Comparison of ENCODE assay signal across 18 cellular contexts in genomic region chrX:52082578-52082977, GRCh38. TPM values are rescaled to one million over a fixed set of nuclear protein-coding genes. Genes with fewer than 3 reads are reported as not detected.
DNase-seq lines count a peak whose midpoint lies in the region; ATAC-seq and TF ChIP-seq lines count a peak whose summit lies in the region.
"Had no signal": no experiment of that assay in that cellular context is flagged by ENCODE, and none has a peak within 500 bp of the region (broad histone marks: within the 10 kb centered on the region; RNA-seq: fewer than 3 reads in every experiment).

No MANE protein-coding gene starts in this region.

- no peak overlapping the region for H3K9ac ChIP-seq in SK-N-SH

- TF ChIP-seq CTCF in HFF-Myc (IDR thresholded peaks at IDR 0.05; ENCODE audit: low read depth, low read length, missing control alignments), result no peak
- TF ChIP-seq CTCF in SK-N-SH (IDR thresholded peaks at IDR 0.05), result no peak
- no peak for TF ChIP-seq CTCF in fibroblast of pulmonary artery (IDR thresholded peaks at IDR 0.05; ENCODE audit: low read length, missing control alignments)

- DNase-seq in A172 (ENCODE audit: low spot score) (peak; percentile 10), HFF-Myc (ENCODE audit: extremely low read depth, low read depth) (peak; percentile 4), SK-N-SH (no peak), fibroblast of pulmonary artery (ENCODE audit: low read depth) (peak; percentile 22), head of caudate nucleus (no peak)
- no peak for DNase-seq in CD4-positive, alpha-beta memory T cell
- DNase-seq in activated CD4-positive, alpha-beta T cell treated with anti-CD3 and anti-CD28 coated beads, Interleukin-2, amount 50 U/mL, for 4 hours, result no peak
- DNase-seq: activated CD4-positive, CD25-positive, alpha-beta regulatory T cell; activated T-cell treated with anti-CD3 and anti-CD28 coated beads, Interleukin-2, amount 50 U/mL, for 72 hours; stimulated activated CD4-positive, alpha-beta T cell treated with anti-CD3 and anti-CD28 coated beads, Interleukin-2, amount 100 ng/mL, for 24 hours had no signal

- H3K36me3 Mint-ChIP-seq in CD4-positive, alpha-beta memory T cell, result no peaks in the 10 kb centered on the region
- H3K36me3 Mint-ChIP-seq: activated naive CD8-positive, alpha-beta T cell had no signal

- intact Hi-C loops in head of caudate nucleus (cut with DNase I), result no loop called here
- intact Hi-C loops in CD4-positive, alpha-beta memory T cell (cut with micrococcal nuclease), result no loop called here

- H4K20me1 ChIP-seq in SK-N-SH (ENCODE audit: insufficient read depth), result no peaks in the 10 kb centered on the region

- H3K4me2 ChIP-seq in SK-N-SH, result no peak overlapping the region

- H3F3A ChIP-seq in SK-N-SH (replicated peaks; ENCODE audit: insufficient read depth), result peaks cover 14% of the 10 kb centered on the region

- H3K4me1 Mint-ChIP-seq in CD4-positive, alpha-beta memory T cell, result peaks cover 0 to 11% (median 2%) of the 10 kb centered on the region in 4 donors

- CTCF ChIA-PET in SK-N-SH (lab: Yijun Ruan, JAX), result no interaction called here
- CTCF ChIA-PET in CD4-positive, alpha-beta memory T cell (lab: Charles Lee; ENCODE audit: partially characterized antibody), result interaction anchor here (0.6 kb wide), 1 partner anchor 416 kb away, joined by 4 read pairs; no protein-coding TSS in a partner anchor

- no peaks in the 10 kb centered on the region for H3K4me1 ChIP-seq in SK-N-SH (ENCODE audit: control insufficient read depth in 1 of 2, insufficient read depth in 2 of 2, low read depth in 1 of 2, low read length in 1 of 2)
- H3K4me1 ChIP-seq in CD4-positive, alpha-beta memory T cell (ENCODE audit: insufficient read depth, low read length), result no peaks in the 10 kb centered on the region
- H3K4me1 ChIP-seq: breast epithelium had no signal

- H3K9me3 Mint-ChIP-seq in CD4-positive, alpha-beta memory T cell, result peaks cover 0 to 2% (median 0%) of the 10 kb centered on the region in 8 donors
- H3K9me3 Mint-ChIP-seq: activated T-cell treated with anti-CD3 and anti-CD28 coated beads, Interleukin-2, amount 50 U/mL, for 72 hours; stimulated activated naive CD8-positive, alpha-beta T cell treated with anti-CD3 and anti-CD28 coated beads, Interleukin-15, Interleukin-2, amounts not matched to agents 100 ng/mL and 50 ng/mL, for 24 hours; T-helper 2 cell treated with Interferon-gamma antibody and Interleukin-4, amounts not matched to agents 5 μg/mL and 100 μg/mL, for 36 hours had no signal

- peak overlapping the region in 1 of 2 experiments; percentile 52; a peak in 1 of 4 replicates for H3K27ac ChIP-seq in SK-N-SH (ENCODE audit: low read depth in 2 of 2, low read length in 1 of 2)
- H3K27ac ChIP-seq in CD4-positive, alpha-beta memory T cell (ENCODE audit: low read depth, low read length), result no peak overlapping the region
- H3K27ac ChIP-seq: breast epithelium, C4-2B, SJSA1 had no signal

- H3K9me2 ChIP-seq in SK-N-SH, result no peaks in the 10 kb centered on the region

- TF ChIP-seq RAD21 in SK-N-SH (IDR thresholded peaks at IDR 0.05; ENCODE audit: low read length), result no peak

- H3K9me3 ChIP-seq in SK-N-SH, result no peaks in the 10 kb centered on the region; the same call in 1 of the 2 replicates
- H3K9me3 ChIP-seq in CD4-positive, alpha-beta memory T cell (ENCODE audit: control insufficient read depth in 1 of 2, low read length in 2 of 2), result no peaks in the 10 kb centered on the region
- H3K9me3 ChIP-seq: breast epithelium, SJSA1 had no signal

- no peaks in the 10 kb centered on the region; the same call in 1 of the 2 replicates for H3K27me3 ChIP-seq in SK-N-SH (ENCODE audit: insufficient read depth)
- no peaks in the 10 kb centered on the region for H3K27me3 ChIP-seq in CD4-positive, alpha-beta memory T cell (ENCODE audit: insufficient read depth, low read length)
- H3K27me3 ChIP-seq: SJSA1 had no signal

- no peak overlapping the region for H3K27ac Mint-ChIP-seq in CD4-positive, alpha-beta memory T cell
- H3K27ac Mint-ChIP-seq: activated naive CD8-positive, alpha-beta T cell; activated T-cell treated with anti-CD3 and anti-CD28 coated beads, Interleukin-2, amount 50 U/mL, for 72 hours; stimulated activated naive CD8-positive, alpha-beta T cell treated with anti-CD3 and anti-CD28 coated beads, Interleukin-15, Interleukin-2, amounts not matched to agents 100 ng/mL and 50 ng/mL, for 24 hours; T-helper 2 cell treated with Interferon-gamma antibody and Interleukin-4, amounts not matched to agents 5 μg/mL and 100 μg/mL, for 36 hours had no signal

- H3K27me3 Mint-ChIP-seq in CD4-positive, alpha-beta memory T cell, result peaks cover 2 to 7% of the 10 kb centered on the region in 2 donors
- H3K27me3 Mint-ChIP-seq: activated naive CD8-positive, alpha-beta T cell had no signal

- H3K4me3 Mint-ChIP-seq in CD4-positive, alpha-beta memory T cell, result no peak overlapping the region
- H3K4me3 Mint-ChIP-seq: activated naive CD8-positive, alpha-beta T cell; activated T-cell treated with anti-CD3 and anti-CD28 coated beads, Interleukin-2, amount 50 U/mL, for 72 hours; stimulated activated naive CD8-positive, alpha-beta T cell treated with anti-CD3 and anti-CD28 coated beads, Interleukin-15, Interleukin-2, amounts not matched to agents 100 ng/mL and 50 ng/mL, for 24 hours; T-helper 2 cell treated with Interferon-gamma antibody and Interleukin-4, amounts not matched to agents 5 μg/mL and 100 μg/mL, for 36 hours had no signal

- peak in 1 of 2 experiments; percentile 45; a peak in 1 of 4 replicates for TF ChIP-seq EP300 in SK-N-SH (IDR thresholded peaks at IDR 0.05; ENCODE audit: borderline replicate concordance in 1 of 2, low read depth in 1 of 2, low read length in 1 of 2)

- POLR2A ChIA-PET in SK-N-SH (lab: Yijun Ruan, JAX), result no interaction called here
- POLR2A ChIA-PET in CD4-positive, alpha-beta memory T cell (lab: Charles Lee; ENCODE audit: partially characterized antibody), result no interaction called here

- H3K36me3 ChIP-seq in SK-N-SH (replicated peaks in 1 of 2; ENCODE audit: control insufficient read depth in 1 of 2, insufficient read depth in 2 of 2, low read length in 1 of 2), result no peaks in the 10 kb centered on the region
- H3K36me3 ChIP-seq in CD4-positive, alpha-beta memory T cell (ENCODE audit: insufficient read depth, low read length), result no peaks in the 10 kb centered on the region
- H3K36me3 ChIP-seq: breast epithelium, SJSA1 had no signal

- under 1% methylated on average over 4 of the region's 4 CpGs for whole genome bisulfite sequencing in SK-N-SH (ENCODE audit: low lambda C conversion rate)

- H3K79me2 ChIP-seq in SK-N-SH (ENCODE audit: insufficient read depth), result no peaks in the 10 kb centered on the region

- ATAC-seq in HG03135 (IDR thresholded peaks at IDR 0.05; ENCODE audit: unreplicated experiment), result no peak
- ATAC-seq: activated T-cell treated with anti-CD3 and anti-CD28 coated beads, Interleukin-2, amount 50 U/mL, for 72 hours; HepG2 had no signal

- H3K4me3 ChIP-seq in HFF-Myc (replicated peaks; ENCODE audit: low read depth, low read length), result no peak overlapping the region
- no peak overlapping the region for H3K4me3 ChIP-seq in SK-N-SH (ENCODE audit: low read depth in 2 of 2, low read length in 1 of 2)
- H3K4me3 ChIP-seq in fibroblast of pulmonary artery (replicated peaks; ENCODE audit: low read depth, low read length), result no peak overlapping the region
- H3K4me3 ChIP-seq in CD4-positive, alpha-beta memory T cell (ENCODE audit: low read length in 2 of 2), result no peak overlapping the region
- H3K4me3 ChIP-seq: breast epithelium, SJSA1 had no signal

- H2AFZ ChIP-seq in SK-N-SH (ENCODE audit: low read depth), result no peak overlapping the region

TF ChIP-seq in SK-N-SH, 30 proteins besides CTCF, POLR2A, EP300 and RAD21 (continues in another document):
- TF ChIP-seq IRF3 (IDR thresholded peaks at IDR 0.05; ENCODE audit: low read depth, low read length) (no peak), CHD2 (IDR thresholded peaks at IDR 0.05; ENCODE audit: low read length, partially characterized antibody) (no peak), RXRA (IDR thresholded peaks at IDR 0.05; ENCODE audit: borderline replicate concordance, low read depth) (no peak), USF1 (IDR thresholded peaks at IDR 0.05; ENCODE audit: borderline replicate concordance, low read depth) (no peak), MEF2A (IDR thresholded peaks at IDR 0.05; ENCODE audit: borderline replicate concordance, low read depth) (no peak), GATA2 (CRISPR knock-in tag; IDR thresholded peaks at IDR 0.05) (no peak), MAX (IDR thresholded peaks at IDR 0.05; ENCODE audit: low read depth) (peak; percentile 47; the same call in 1 of the 2 replicates), YY1 (IDR thresholded peaks at IDR 0.05; ENCODE audit: low read depth) (no peak), FOXM1 (IDR thresholded peaks at IDR 0.05; ENCODE audit: low read depth) (no peak), NRF1 (IDR thresholded peaks at IDR 0.05; ENCODE audit: low read depth, low read length) (no peak), RFX5 (IDR thresholded peaks at IDR 0.05; ENCODE audit: low read length) (no peak), JUND (IDR thresholded peaks at IDR 0.05) (peak; percentile 87), FOXJ3 (CRISPR knock-in tag; IDR thresholded peaks at IDR 0.05) (no peak)

RNA-seq across cellular contexts. Expression of gene MAGED4B, which starts 13.6 kb away (rescaled TPM):
- total RNA-seq in A172 (2014; rRNA removed; shearing (Covaris generic)), result 4.4 TPM in 1 of 2 replicates, not detected in the other
- 32.2 and 37.7 TPM in 2 replicates for polyA plus RNA-seq in SK-N-SH (2012; rRNA removed)
- polyA plus RNA-seq in SK-N-SH (2012; cell fraction: cytosol; rRNA removed), result 16.7 and 26.1 TPM in 2 replicates
- 147 and 200 TPM in 2 replicates for polyA plus RNA-seq in SK-N-SH (2012; cell fraction: nucleus; rRNA removed)
- total RNA-seq in CD4-positive, alpha-beta memory T cell, result 10 to 100 TPM; 11.6 to 15.5 TPM
- polyA plus RNA-seq in CD4-positive, alpha-beta memory T cell, result 1 to 10 TPM; 2.8 to 3.4 TPM

Comparison
In these comparisons a context has a peak if more than half of its experiments do, and no peak if none do; other contexts are left out.
1. DNase-seq: peak in A172 (single experiment), HFF-Myc (single experiment) and fibroblast of pulmonary artery (single experiment); none in SK-N-SH (single experiment), head of caudate nucleus (0 of 42), CD4-positive, alpha-beta memory T cell (0 of 5) and activated CD4-positive, alpha-beta T cell treated with anti-CD3 and anti-CD28 coated beads, Interleukin-2, amount 50 U/mL, for 4 hours (0 of 2).